12 cellular contexts compared by ENCODE assay signal in genomic region chr3:134904796-134905646, GRCh38.
DNase-seq lines count a peak whose midpoint lies in the region; ATAC-seq and TF ChIP-seq lines count a peak whose summit lies in the region.
"Had no signal": no experiment of that assay in that cellular context is flagged by ENCODE, and none has a peak within 500 bp of the region (broad histone marks: within the 10 kb centered on the region; RNA-seq: fewer than 3 reads in every experiment).

No MANE protein-coding gene starts in this region.

- TF ChIP-seq CTCF in mucosa of descending colon (IDR thresholded peaks at IDR 0.05), result no peak

- no peak for DNase-seq in immature natural killer cell
- DNase-seq in mucosa of descending colon, result no peak
- DNase-seq in posterior vena cava (ENCODE audit: low spot score), result no peak
- DNase-seq in NCI-H2196 (lab: John Stamatoyannopoulos, UW; ENCODE audit: unreplicated experiment), result no peak
- no peak for DNase-seq in activated T-helper 2 cell treated with anti-CD3 and anti-CD28 coated beads, Interferon-gamma antibody, Interleukin-2, Interleukin-4, amounts not matched to agents 10 μg/mL and 5 μg/mL and 100 μg/mL, durations not matched to agents 14 hours and 24 hours and 36 hours (ENCODE audit: low spot score)
- DNase-seq: amniotic stem cell, PC-9 had no signal

- peak overlapping the region; percentile 4 to 89 (median 60) for H3K4me3 Mint-ChIP-seq in immature natural killer cell
- H3K4me3 Mint-ChIP-seq in activated T-helper 2 cell treated with anti-CD3 and anti-CD28 coated beads, Interferon-gamma antibody, Interleukin-2, Interleukin-4, amounts not matched to agents 10 μg/mL and 5 μg/mL and 100 μg/mL, durations not matched to agents 14 hours and 24 hours and 36 hours (ENCODE audit: low read depth), result no peak overlapping the region

- H3K36me3 ChIP-seq in mucosa of descending colon (ENCODE audit: low read depth), result no peaks in the 10 kb centered on the region
- H3K36me3 ChIP-seq: thoracic aorta had no signal

- no peaks in the 10 kb centered on the region for H3K36me3 Mint-ChIP-seq in immature natural killer cell
- no peaks in the 10 kb centered on the region for H3K36me3 Mint-ChIP-seq in activated T-helper 2 cell treated with anti-CD3 and anti-CD28 coated beads, Interferon-gamma antibody, Interleukin-2, Interleukin-4, amounts not matched to agents 10 μg/mL and 5 μg/mL and 100 μg/mL, durations not matched to agents 14 hours and 24 hours and 36 hours (ENCODE audit: low read depth)

- H3K27ac Mint-ChIP-seq in immature natural killer cell, result peak overlapping the region in 2 of 6 donors; percentile 71 to 78
- H3K27ac Mint-ChIP-seq in activated T-helper 2 cell treated with anti-CD3 and anti-CD28 coated beads, Interferon-gamma antibody, Interleukin-2, Interleukin-4, amounts not matched to agents 10 μg/mL and 5 μg/mL and 100 μg/mL, durations not matched to agents 14 hours and 24 hours and 36 hours, result no peak overlapping the region

- no peak overlapping the region for H3K4me3 ChIP-seq in mucosa of descending colon
- H3K4me3 ChIP-seq: K562, PC-9, thoracic aorta had no signal

- ATAC-seq in GM18502 (IDR thresholded peaks at IDR 0.05; ENCODE audit: poor library complexity, unreplicated experiment) (peak; percentile 34), GM21528 (IDR thresholded peaks at IDR 0.05; ENCODE audit: low FRiP score, unreplicated experiment) (peak; percentile 19), HG03442 (IDR thresholded peaks at IDR 0.05; ENCODE audit: unreplicated experiment) (peak; percentile 25), mucosa of descending colon (no peak)
- ATAC-seq: K562 had no signal

- no peaks in the 10 kb centered on the region for H3K4me1 ChIP-seq in mucosa of descending colon (ENCODE audit: low read depth)

- peaks cover 0 to under 1% (median 0%) of the 10 kb centered on the region in 6 donors for H3K9me3 Mint-ChIP-seq in immature natural killer cell
- H3K9me3 Mint-ChIP-seq in activated T-helper 2 cell treated with anti-CD3 and anti-CD28 coated beads, Interferon-gamma antibody, Interleukin-2, Interleukin-4, amounts not matched to agents 10 μg/mL and 5 μg/mL and 100 μg/mL, durations not matched to agents 14 hours and 24 hours and 36 hours, result no peaks in the 10 kb centered on the region

- peaks cover 2 to 9% (median 3%) of the 10 kb centered on the region in 3 donors for H3K27me3 Mint-ChIP-seq in immature natural killer cell (ENCODE audit: low read depth in 3 of 3)
- H3K27me3 Mint-ChIP-seq in activated T-helper 2 cell treated with anti-CD3 and anti-CD28 coated beads, Interferon-gamma antibody, Interleukin-2, Interleukin-4, amounts not matched to agents 10 μg/mL and 5 μg/mL and 100 μg/mL, durations not matched to agents 14 hours and 24 hours and 36 hours (ENCODE audit: low read depth), result peaks cover 28% of the 10 kb centered on the region

- H3K4me1 Mint-ChIP-seq in immature natural killer cell, result peaks cover 26 to 29% of the 10 kb centered on the region in 2 donors
- H3K4me1 Mint-ChIP-seq in activated T-helper 2 cell treated with anti-CD3 and anti-CD28 coated beads, Interferon-gamma antibody, Interleukin-2, Interleukin-4, amounts not matched to agents 10 μg/mL and 5 μg/mL and 100 μg/mL, durations not matched to agents 14 hours and 24 hours and 36 hours (ENCODE audit: low read depth), result peaks cover 10% of the 10 kb centered on the region

- no peaks in the 10 kb centered on the region for H3K9me3 ChIP-seq in mucosa of descending colon
- H3K9me3 ChIP-seq: thoracic aorta had no signal

- intact Hi-C loops in mucosa of descending colon (cut with DNase I, micrococcal nuclease) (no loop called here), posterior vena cava (cut with DNase I) (no loop called here)
- intact Hi-C loops in activated T-helper 2 cell treated with anti-CD3 and anti-CD28 coated beads, Interferon-gamma antibody, Interleukin-2, Interleukin-4, amounts not matched to agents 10 μg/mL and 5 μg/mL and 100 μg/mL, durations not matched to agents 14 hours and 24 hours and 36 hours (cut with micrococcal nuclease), result no loop called here
